ENCODE assay signal across 9 cellular contexts in the genomic region with DNA sequence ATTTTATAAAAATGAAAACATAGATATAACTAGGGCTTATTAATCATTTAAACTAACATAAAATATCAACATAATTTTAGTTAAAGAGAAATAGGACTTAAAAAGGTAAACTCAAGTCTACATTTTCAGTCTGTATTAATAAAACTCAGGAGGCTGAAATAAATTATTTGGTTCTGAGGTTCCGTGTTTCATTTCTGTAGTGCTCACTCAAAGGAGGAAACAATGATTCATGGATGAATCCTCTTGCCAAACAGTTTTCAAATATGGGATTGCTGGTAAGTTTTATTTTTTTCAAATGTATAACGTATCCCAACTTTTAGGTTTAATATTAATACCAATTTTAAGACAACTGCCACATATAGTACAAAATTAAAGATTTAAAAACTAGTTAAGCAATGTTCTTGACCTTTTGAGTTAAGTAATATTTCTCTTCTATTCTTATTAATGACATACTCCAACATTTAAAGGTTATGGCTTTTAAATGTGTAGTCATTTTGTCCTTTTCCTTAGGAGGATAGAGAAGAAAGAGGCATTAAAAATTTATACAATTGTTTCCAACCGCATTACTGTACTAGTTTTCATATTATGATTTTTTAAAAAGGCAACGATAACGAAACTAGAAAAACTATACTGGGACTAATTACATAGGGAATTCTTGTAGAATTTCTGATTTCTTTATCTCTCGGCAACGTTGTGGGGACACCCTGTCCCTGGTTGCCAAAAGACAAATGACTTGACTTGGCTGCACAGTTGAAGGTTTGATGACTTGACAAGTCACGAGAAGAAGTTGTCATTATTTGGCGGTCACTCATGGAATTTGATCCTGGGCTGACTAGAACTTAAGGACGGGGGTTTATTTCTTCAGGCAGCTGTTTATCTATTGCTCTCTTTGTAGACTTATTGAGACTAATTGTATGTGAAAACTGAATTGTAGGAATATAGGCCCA.
DNase-seq lines count a peak whose midpoint lies in the region; ATAC-seq and TF ChIP-seq lines count a peak whose summit lies in the region.
"Had no signal": no experiment of that assay in that cellular context is flagged by ENCODE, and none has a peak within 500 bp of the region (broad histone marks: within the 10 kb centered on the region; RNA-seq: fewer than 3 reads in every experiment).

No MANE protein-coding gene starts in this region.

- H3K4me3 ChIP-seq in CD8-positive, alpha-beta memory T cell (ENCODE audit: low read length), result peak overlapping the region; percentile 57
- H3K4me3 ChIP-seq in SJSA1, result peak overlapping the region; percentile 20
- peak overlapping the region; percentile 40 to 88 (median 50) for H3K4me3 ChIP-seq in fibroblast of lung (replicated peaks in 1 of 4; ENCODE audit: control extremely low read depth in 1 of 4, insufficient read depth in 1 of 4, low read depth in 3 of 4, low read length in 4 of 4)
- H3K4me3 ChIP-seq in psoas muscle, result peak overlapping the region; percentile 54

- H3K36me3 ChIP-seq in CD8-positive, alpha-beta memory T cell (ENCODE audit: insufficient read depth, low read length), result peaks cover 33% of the 10 kb centered on the region
- peaks cover 57% of the 10 kb centered on the region for H3K36me3 ChIP-seq in SJSA1
- H3K36me3 ChIP-seq in fibroblast of lung (ENCODE audit: control insufficient read depth, insufficient read depth, low read length), result peaks cover 6% of the 10 kb centered on the region
- peaks cover 0 to 56% of the 10 kb centered on the region in 2 donors for H3K36me3 ChIP-seq in psoas muscle (ENCODE audit: insufficient read depth in 1 of 2, low read depth in 1 of 2)

- peaks cover 34 to 61% (median 58%) of the 10 kb centered on the region in 3 donors for H3K4me1 Mint-ChIP-seq in CD8-positive, alpha-beta memory T cell

- no peaks in the 10 kb centered on the region for H3K27me3 Mint-ChIP-seq in CD8-positive, alpha-beta memory T cell

- CTCF ChIA-PET in CD8-positive, alpha-beta memory T cell (lab: Charles Lee), result no interaction called here

- no peaks in the 10 kb centered on the region for H3K9me3 Mint-ChIP-seq in CD8-positive, alpha-beta memory T cell

- POLR2A ChIA-PET in CD8-positive, alpha-beta memory T cell (lab: Charles Lee), result no interaction called here

- intact Hi-C loops in psoas muscle (cut with DNase I), result loop anchor here (10.0 kb wide), 2 partner anchors 92 to 222 kb away; no protein-coding TSS in a partner anchor
- intact Hi-C loops in posterior vena cava (cut with DNase I), result no loop called here

- peak overlapping the region; percentile 97 for H3K4me2 ChIP-seq in fibroblast of lung (ENCODE audit: extremely low read depth, insufficient read depth, low read length)

- no peaks in the 10 kb centered on the region for H3K79me2 ChIP-seq in fibroblast of lung (ENCODE audit: control insufficient read depth, insufficient read depth, low read length)

- H3K4me3 Mint-ChIP-seq in CD8-positive, alpha-beta memory T cell, result peak overlapping the region; percentile 75 to 94 (median 83)

- peaks cover 0 to 85% (median 19%) of the 10 kb centered on the region in 3 donors for H3K36me3 Mint-ChIP-seq in CD8-positive, alpha-beta memory T cell

- DNase-seq in CD8-positive, alpha-beta memory T cell, result no peak
- DNase-seq in SJSA1 (ENCODE audit: low read depth in 1 of 2, low spot score in 2 of 2) (peak in 1 of 2 experiments; percentile 16), fibroblast of lung (ENCODE audit: low read depth in 2 of 2) (peak; percentile 60 to 65), psoas muscle (peak in 1 of 2 donors; percentile 32), posterior vena cava (ENCODE audit: low spot score) (no peak)
- DNase-seq in central memory CD4-positive, alpha-beta T cell, result no peak
- DNase-seq: NCI-H1105 had no signal

- WGBS in psoas muscle, 3 donors, result 21 to 29% (median 24%) methylated on average over 10 of the region's 10 CpGs

- H3K27ac Mint-ChIP-seq in CD8-positive, alpha-beta memory T cell, result peak overlapping the region; percentile 82 to 99 (median 95)

- no peak for TF ChIP-seq CTCF in fibroblast of lung (conservative IDR thresholded peaks at IDR 0.05 in 1 of 2, IDR thresholded peaks at IDR 0.05 in 1 of 2; ENCODE audit: low read depth in 1 of 2, low read length in 2 of 2)
- no peak for TF ChIP-seq CTCF in psoas muscle (IDR thresholded peaks at IDR 0.05)

- no peak overlapping the region for H3K9ac ChIP-seq in fibroblast of lung (ENCODE audit: insufficient read depth, low read length)

- peaks cover 41% of the 10 kb centered on the region for H3K4me1 ChIP-seq in CD8-positive, alpha-beta memory T cell (ENCODE audit: insufficient read depth, low read length)
- H3K4me1 ChIP-seq in SJSA1 (replicated peaks) (no peaks in the 10 kb centered on the region), fibroblast of lung (ENCODE audit: control insufficient read depth, extremely low read depth, insufficient read depth, low read length) (peaks cover 4% of the 10 kb centered on the region), psoas muscle (peaks cover 16% of the 10 kb centered on the region)

- H2AFZ ChIP-seq in fibroblast of lung (ENCODE audit: low read length), result no peak overlapping the region

- no peaks in the 10 kb centered on the region for H3K9me3 ChIP-seq in CD8-positive, alpha-beta memory T cell (ENCODE audit: low read length)
- H3K9me3 ChIP-seq in SJSA1 (replicated peaks) (no peaks in the 10 kb centered on the region), fibroblast of lung (ENCODE audit: control insufficient read depth, insufficient read depth, low read depth, low read length) (no peaks in the 10 kb centered on the region), psoas muscle (no peaks in the 10 kb centered on the region)

- no peaks in the 10 kb centered on the region for H4K20me1 ChIP-seq in fibroblast of lung (ENCODE audit: control insufficient read depth, extremely low read depth, insufficient read depth, low read length)

- H3K27ac ChIP-seq in CD8-positive, alpha-beta memory T cell (ENCODE audit: low read depth, low read length), result no peak overlapping the region
- H3K27ac ChIP-seq in SJSA1, result peak overlapping the region; percentile 49
- peak overlapping the region; percentile 83 for H3K27ac ChIP-seq in fibroblast of lung (ENCODE audit: insufficient read depth, low read length)
- H3K27ac ChIP-seq in psoas muscle, result peak overlapping the region; percentile 87

- ATAC-seq in psoas muscle (peak; percentile 91 to 94 (median 92)), HG03097 (IDR thresholded peaks at IDR 0.05; ENCODE audit: low FRiP score, unreplicated experiment) (no peak), GM18511 (IDR thresholded peaks at IDR 0.05; ENCODE audit: unreplicated experiment) (no peak)

- no peaks in the 10 kb centered on the region for H3K27me3 ChIP-seq in CD8-positive, alpha-beta memory T cell (ENCODE audit: insufficient read depth, low read length, poor library complexity, severe bottlenecking)
- H3K27me3 ChIP-seq in SJSA1 (replicated peaks), result no peaks in the 10 kb centered on the region
- no peaks in the 10 kb centered on the region for H3K27me3 ChIP-seq in fibroblast of lung (ENCODE audit: control insufficient read depth, insufficient read depth, low read length)
- H3K27me3 ChIP-seq in psoas muscle (ENCODE audit: insufficient read depth in 3 of 3, low read length in 2 of 3), result no peaks in the 10 kb centered on the region

Comparison
In these comparisons a context has a peak if more than half of its experiments do, and no peak if none do; other contexts are left out.
1. DNase-seq: peak in fibroblast of lung (2 of 2); none in CD8-positive, alpha-beta memory T cell (0 of 5), central memory CD4-positive, alpha-beta T cell (single experiment) and posterior vena cava (single experiment).
2. ATAC-seq: peak in psoas muscle (4 of 4); none in HG03097 (single experiment) and GM18511 (single experiment).
3. intact Hi-C loops: an anchor here in psoas muscle (10.0 kb wide); none called in posterior vena cava.
4. Peak in every context shown above with its lines, with median percentiles within 50 percentile points of each other: H3K4me3 ChIP-seq.